12 cellular contexts compared by ENCODE assay signal in genomic region chr7:24504040-24504439, GRCh38.
"Had no signal": no experiment of that assay in that cellular context is flagged by ENCODE, and none has a peak within 500 bp of the region (broad histone marks: within the 10 kb centered on the region; RNA-seq: fewer than 3 reads in every experiment).

No MANE protein-coding gene starts in this region.

- H3K27ac ChIP-seq: adrenal gland, body of pancreas, epithelial cell of prostate, hepatocyte had no signal

- H3K4me3 ChIP-seq: adrenal gland, body of pancreas, hepatocyte, tibial nerve had no signal

- H3K4me1 ChIP-seq: adrenal gland, body of pancreas had no signal

- H3K36me3 ChIP-seq: adrenal gland, tibial nerve had no signal

- H3K79me2 ChIP-seq: hepatocyte had no signal

- H3K27me3 ChIP-seq: adrenal gland, body of pancreas, hepatocyte, tibial nerve had no signal

- ATAC-seq: body of pancreas; stimulated activated effector memory CD8-positive, alpha-beta T cell treated with anti-CD3 and anti-CD28 coated beads, Interleukin-12 subunit alpha, Interleukin-12 subunit beta, amount 100 ng/mL, for 72 hours had no signal

- H3K4me2 ChIP-seq: hepatocyte had no signal

- H3K9me3 ChIP-seq: adrenal gland, body of pancreas, tibial nerve had no signal

- H2AFZ ChIP-seq: hepatocyte had no signal

- DNase-seq: activated naive CD4-positive, alpha-beta T cell treated with anti-CD3 and anti-CD28 coated beads, Interleukin-2, amount 50 U/mL, for 16 hours; adrenal gland; body of pancreas; cortex of kidney; effector memory CD4-positive, alpha-beta T cell; naive B cell; posterior cingulate gyrus; small intestine had no signal
